36 cellular contexts compared by ENCODE assay signal in genomic region chr1:168217664-168218063, GRCh38.
"Had no signal": no experiment of that assay in that cellular context is flagged by ENCODE, and none has a peak within 500 bp of the region (broad histone marks: within the 10 kb centered on the region; RNA-seq: fewer than 3 reads in every experiment).

No MANE protein-coding gene starts in this region.

- DNase-seq: activated CD4-positive, alpha-beta memory T cell treated with anti-CD3 and anti-CD28 coated beads, Interleukin-2, amount 10 ng/mL, durations not matched to agents 7 days and 5 days; activated CD4-positive, alpha-beta T cell treated with anti-CD3 and anti-CD28 coated beads for 1 hour; activated CD4-positive, alpha-beta T cell treated with anti-CD3 and anti-CD28 coated beads for 36 hours; activated CD4-positive, alpha-beta T cell treated with anti-CD3 and anti-CD28 coated beads, Interleukin-2, amount 10 ng/mL, durations not matched to agents 24 days and 14 days; activated CD4-positive, alpha-beta T cell treated with anti-CD3 and anti-CD28 coated beads, Interleukin-2, amount 50 U/mL, for 48 hours; activated CD4-positive, CD25-positive, alpha-beta regulatory T cell; activated CD8-positive, alpha-beta memory T cell treated with anti-CD3 and anti-CD28 coated beads for 24 hours; activated CD8-positive, alpha-beta memory T cell treated with anti-CD3 and anti-CD28 coated beads, Interleukin-2, amount 10 ng/mL, durations not matched to agents 7 days and 5 days; activated CD8-positive, alpha-beta memory T cell treated with anti-CD3 and anti-CD28 coated beads, Interleukin-2, amount 50 U/mL, for 48 hours; activated CD8-positive, alpha-beta T cell treated with anti-CD3 and anti-CD28 coated beads, Interleukin-2, amount 10 ng/mL, durations not matched to agents 7 days and 5 days; activated effector memory CD4-positive, alpha-beta T cell treated with Interleukin-2 at 50 U/mL for 16 hours; activated gamma-delta T cell; activated naive CD4-positive, alpha-beta T cell treated with anti-CD3 and anti-CD28 coated beads, Interleukin-2, amount 10 ng/mL, durations not matched to agents 7 days and 5 days; activated naive CD4-positive, alpha-beta T cell treated with Interleukin-2 at 50 U/mL for 16 hours; activated naive CD8-positive, alpha-beta T cell treated with anti-CD3 and anti-CD28 coated beads, Interleukin-2, amount 10 ng/mL, durations not matched to agents 7 days and 5 days; activated naive CD8-positive, alpha-beta T cell treated with anti-CD3 and anti-CD28 coated beads, Interleukin-2, amount 50 U/mL, for 24 hours; activated T-cell treated with anti-CD3 and anti-CD28 coated beads, Interleukin-2, amount 50 U/mL, for 24 hours; activated T-cell treated with anti-CD3 and anti-CD28 coated beads, Interleukin-2, amount 50 U/mL, for 48 hours; amygdala; anterior cingulate cortex; caudate nucleus; cerebellar nuclear complex; T-helper 1 cell; T-helper 2 cell; T-helper 9 cell had no signal

- H3K27me3 Mint-ChIP-seq: activated CD8-positive, alpha-beta memory T cell treated with anti-CD3 and anti-CD28 coated beads, Interleukin-2, amount 10 ng/mL, durations not matched to agents 7 days and 5 days; activated naive CD4-positive, alpha-beta T cell treated with anti-CD3 and anti-CD28 coated beads, Interleukin-2, amount 50 U/mL, for 24 hours had no signal

- H3K27ac Mint-ChIP-seq: activated CD4-positive, alpha-beta memory T cell treated with anti-CD3 and anti-CD28 coated beads, Interleukin-2, amount 10 ng/mL, durations not matched to agents 7 days and 5 days; activated CD4-positive, alpha-beta T cell treated with anti-CD3 and anti-CD28 coated beads for 36 hours; activated CD4-positive, alpha-beta T cell treated with anti-CD3 and anti-CD28 coated beads, Interleukin-2, amount 10 ng/mL, durations not matched to agents 24 days and 14 days; activated CD8-positive, alpha-beta memory T cell treated with anti-CD3 and anti-CD28 coated beads, Interleukin-2, amount 10 ng/mL, durations not matched to agents 7 days and 5 days; activated CD8-positive, alpha-beta T cell treated with anti-CD3 and anti-CD28 coated beads, Interleukin-2, amount 10 ng/mL, durations not matched to agents 7 days and 5 days; activated naive CD4-positive, alpha-beta T cell treated with anti-CD3 and anti-CD28 coated beads, Interleukin-2, amount 10 ng/mL, durations not matched to agents 7 days and 5 days; activated naive CD4-positive, alpha-beta T cell treated with anti-CD3 and anti-CD28 coated beads, Interleukin-2, amount 50 U/mL, for 24 hours; activated naive CD8-positive, alpha-beta T cell; activated naive CD8-positive, alpha-beta T cell treated with anti-CD3 and anti-CD28 coated beads, Interleukin-2, amount 10 ng/mL, durations not matched to agents 7 days and 5 days; activated naive CD8-positive, alpha-beta T cell treated with anti-CD3 and anti-CD28 coated beads, Interleukin-2, amount 50 U/mL, for 24 hours; activated T-cell treated with anti-CD3 and anti-CD28 coated beads, Interleukin-2, amount 50 U/mL, for 24 hours; activated T-helper 2 cell treated with anti-CD3 and anti-CD28 coated beads, Interferon-gamma antibody, Interleukin-2, Interleukin-4, amounts not matched to agents 10 μg/mL and 5 μg/mL and 100 μg/mL, durations not matched to agents 14 hours and 24 hours and 36 hours; brain; T-helper 1 cell treated with Interleukin-12 subunit alpha and Interleukin-12 subunit beta and Interleukin-4 antibody, amounts not matched to agents 30 μg/mL and 1 μg/mL, for 36 hours; T-helper 2 cell treated with Interferon-gamma antibody and Interleukin-4, amounts not matched to agents 5 μg/mL and 100 μg/mL, for 36 hours had no signal

- ATAC-seq: activated CD4-positive, alpha-beta T cell treated with anti-CD3 and anti-CD28 coated beads for 36 hours; activated CD4-positive, CD25-positive, alpha-beta regulatory T cell treated with anti-CD3 and anti-CD28 coated beads, Interleukin-2, amount 50 U/mL, for 24 hours; activated CD8-positive, alpha-beta memory T cell treated with anti-CD3 and anti-CD28 coated beads, Interleukin-2, amount 10 ng/mL, durations not matched to agents 7 days and 5 days; activated CD8-positive, alpha-beta T cell treated with anti-CD3 and anti-CD28 coated beads, Interleukin-2, amount 10 ng/mL, durations not matched to agents 7 days and 5 days; activated naive CD8-positive, alpha-beta T cell treated with anti-CD3 and anti-CD28 coated beads, Interleukin-2, amount 50 U/mL, for 24 hours had no signal

- H3K36me3 Mint-ChIP-seq: activated naive CD4-positive, alpha-beta T cell treated with anti-CD3 and anti-CD28 coated beads, Interleukin-2, amount 10 ng/mL, durations not matched to agents 7 days and 5 days; brain had no signal

- H3K4me3 ChIP-seq: ascending aorta, cardiac muscle cell had no signal

- H3K27me3 ChIP-seq: ascending aorta, cardiac muscle cell had no signal

- H3K27ac ChIP-seq: ascending aorta, cardiac muscle cell, VCaP had no signal

- H3K4me3 Mint-ChIP-seq: activated CD4-positive, alpha-beta memory T cell treated with anti-CD3 and anti-CD28 coated beads, Interleukin-2, amount 10 ng/mL, durations not matched to agents 7 days and 5 days; activated CD4-positive, alpha-beta T cell treated with anti-CD3 and anti-CD28 coated beads for 36 hours; activated CD4-positive, alpha-beta T cell treated with anti-CD3 and anti-CD28 coated beads, Interleukin-2, amount 10 ng/mL, durations not matched to agents 24 days and 14 days; activated CD8-positive, alpha-beta memory T cell treated with anti-CD3 and anti-CD28 coated beads, Interleukin-2, amount 10 ng/mL, durations not matched to agents 7 days and 5 days; activated CD8-positive, alpha-beta T cell treated with anti-CD3 and anti-CD28 coated beads, Interleukin-2, amount 10 ng/mL, durations not matched to agents 7 days and 5 days; activated naive CD4-positive, alpha-beta T cell treated with anti-CD3 and anti-CD28 coated beads, Interleukin-2, amount 10 ng/mL, durations not matched to agents 7 days and 5 days; activated naive CD4-positive, alpha-beta T cell treated with anti-CD3 and anti-CD28 coated beads, Interleukin-2, amount 50 U/mL, for 24 hours; activated naive CD8-positive, alpha-beta T cell; activated naive CD8-positive, alpha-beta T cell treated with anti-CD3 and anti-CD28 coated beads, Interleukin-2, amount 10 ng/mL, durations not matched to agents 7 days and 5 days; activated naive CD8-positive, alpha-beta T cell treated with anti-CD3 and anti-CD28 coated beads, Interleukin-2, amount 50 U/mL, for 24 hours; activated T-cell treated with anti-CD3 and anti-CD28 coated beads, Interleukin-2, amount 50 U/mL, for 24 hours; brain; central memory CD8-positive, alpha-beta T cell; T-helper 1 cell treated with Interleukin-12 subunit alpha and Interleukin-12 subunit beta and Interleukin-4 antibody, amounts not matched to agents 30 μg/mL and 1 μg/mL, for 36 hours; T-helper 2 cell treated with Interferon-gamma antibody and Interleukin-4, amounts not matched to agents 5 μg/mL and 100 μg/mL, for 36 hours had no signal

- H3K36me3 ChIP-seq: ascending aorta, cardiac muscle cell had no signal

- H3K4me1 Mint-ChIP-seq: activated naive CD4-positive, alpha-beta T cell treated with anti-CD3 and anti-CD28 coated beads, Interleukin-2, amount 10 ng/mL, durations not matched to agents 7 days and 5 days; activated naive CD4-positive, alpha-beta T cell treated with anti-CD3 and anti-CD28 coated beads, Interleukin-2, amount 50 U/mL, for 24 hours; brain; central memory CD8-positive, alpha-beta T cell had no signal
